8 cellular contexts compared by ENCODE assay signal in genomic region chr15:90903733-90904536, GRCh38. TPM values are rescaled to one million over a fixed set of nuclear protein-coding genes. Genes with fewer than 3 reads are reported as not detected.
DNase-seq lines count a peak whose midpoint lies in the region; ATAC-seq and TF ChIP-seq lines count a peak whose summit lies in the region.

No MANE protein-coding gene starts in this region.

- H3K27me3 ChIP-seq in trophoblast cell (ENCODE audit: insufficient read depth, low read length), result no peaks in the 10 kb centered on the region

- TF ChIP-seq CTCF in foreskin fibroblast (IDR thresholded peaks at IDR 0.05; ENCODE audit: low read depth, low read length) (no peak), omental fat pad (IDR thresholded peaks at IDR 0.05) (no peak)

- H4K8ac ChIP-seq in trophoblast cell (ENCODE audit: low read depth, low read length), result no peak overlapping the region

- H3K9me3 ChIP-seq in trophoblast cell (ENCODE audit: insufficient read depth, low read depth, low read length), result no peaks in the 10 kb centered on the region

- peak overlapping the region; percentile 75 for H3K27ac Mint-ChIP-seq in activated naive CD4-positive, alpha-beta T cell treated with anti-CD3 and anti-CD28 coated beads for 36 hours
- peak overlapping the region; percentile 76 to 85 for H3K27ac Mint-ChIP-seq in T-cell

- H3K9me3 Mint-ChIP-seq in activated naive CD4-positive, alpha-beta T cell treated with anti-CD3 and anti-CD28 coated beads for 36 hours, result no peaks in the 10 kb centered on the region
- H3K9me3 Mint-ChIP-seq in T-cell, result no peaks in the 10 kb centered on the region

- no peak overlapping the region for H3K27ac ChIP-seq in trophoblast cell (ENCODE audit: low read depth, low read length)

- H3K36me3 Mint-ChIP-seq in activated naive CD4-positive, alpha-beta T cell treated with anti-CD3 and anti-CD28 coated beads for 36 hours (ENCODE audit: low read depth), result peaks cover 29% of the 10 kb centered on the region
- H3K36me3 Mint-ChIP-seq in T-cell, result peaks cover 29% of the 10 kb centered on the region

- no peak overlapping the region for H4K12ac ChIP-seq in trophoblast cell (ENCODE audit: low read depth, low read length)

- H3K4me2 ChIP-seq in trophoblast cell (ENCODE audit: low read length), result peak overlapping the region; percentile 82

- H3K4me1 ChIP-seq in trophoblast cell (ENCODE audit: control insufficient read depth in 1 of 2, insufficient read depth in 2 of 2, low read length in 2 of 2), result peaks cover 5 to 9% of the 10 kb centered on the region in 2 experiments

- H3K36me3 ChIP-seq in trophoblast cell (ENCODE audit: control insufficient read depth in 1 of 2, insufficient read depth in 2 of 2, low read length in 2 of 2), result peaks cover 22 to 25% of the 10 kb centered on the region in 2 experiments

- no peak overlapping the region for H2AK5ac ChIP-seq in trophoblast cell (ENCODE audit: low read length)

- H3K4me3 Mint-ChIP-seq in activated naive CD4-positive, alpha-beta T cell treated with anti-CD3 and anti-CD28 coated beads for 36 hours, result peak overlapping the region; percentile 78
- peak overlapping the region; percentile 79 to 87 (median 79) for H3K4me3 Mint-ChIP-seq in T-cell

- H3K79me2 ChIP-seq in trophoblast cell (ENCODE audit: control insufficient read depth, insufficient read depth, low read length, poor library complexity), result peaks cover 2% of the 10 kb centered on the region

- no peak for DNase-seq in activated naive CD4-positive, alpha-beta T cell treated with anti-CD3 and anti-CD28 coated beads for 36 hours
- no peak for DNase-seq in activated naive CD4-positive, alpha-beta T cell treated with anti-CD3 and anti-CD28 coated beads, Interleukin-2, amount 50 U/mL, for 16 hours
- DNase-seq in T-cell (no peak), foreskin fibroblast (peak in 1 of 2 donors; percentile 14), trophoblast cell (peak in 1 of 2 donors; percentile 23), hippocampal formation (lab: John Stamatoyannopoulos, UW) (no peak), omental fat pad (ENCODE audit: low spot score) (no peak)
- no peak for DNase-seq in stimulated activated CD8-positive, alpha-beta memory T cell treated with anti-CD3 and anti-CD28 coated beads, Interleukin-4, amount 100 ng/mL, for 48 hours

- H4K91ac ChIP-seq in trophoblast cell (ENCODE audit: low read depth, low read length), result no peak overlapping the region

- intact Hi-C loops in activated naive CD4-positive, alpha-beta T cell treated with anti-CD3 and anti-CD28 coated beads for 36 hours (cut with micrococcal nuclease), result loop anchor here (1.0 to 5.0 kb wide), 3 partner anchors 31 to 118 kb away; partner anchors contain the start of genes PRC1 and VPS33B

- H3K4me1 Mint-ChIP-seq in activated naive CD4-positive, alpha-beta T cell treated with anti-CD3 and anti-CD28 coated beads for 36 hours (ENCODE audit: low read depth), result peaks cover 27% of the 10 kb centered on the region
- peaks cover 24 to 27% (median 27%) of the 10 kb centered on the region in 3 donors for H3K4me1 Mint-ChIP-seq in T-cell

- H3K27me3 Mint-ChIP-seq in activated naive CD4-positive, alpha-beta T cell treated with anti-CD3 and anti-CD28 coated beads for 36 hours (ENCODE audit: low read depth), result no peaks in the 10 kb centered on the region
- no peaks in the 10 kb centered on the region for H3K27me3 Mint-ChIP-seq in T-cell

- H3K4ac ChIP-seq in trophoblast cell (ENCODE audit: low read depth, low read length), result no peak overlapping the region

- H3K14ac ChIP-seq in trophoblast cell (ENCODE audit: low read length), result no peak overlapping the region

- H2BK12ac ChIP-seq in trophoblast cell (ENCODE audit: low read length), result no peak overlapping the region

- H2BK5ac ChIP-seq in trophoblast cell (ENCODE audit: low read depth, low read length, poor library complexity), result no peak overlapping the region

- peak overlapping the region; percentile 70 to 77 for H3K4me3 ChIP-seq in foreskin fibroblast (ENCODE audit: low read depth in 1 of 2, low read length in 2 of 2)
- H3K4me3 ChIP-seq in trophoblast cell (ENCODE audit: low read depth, low read length), result no peak overlapping the region

- WGBS in trophoblast cell (ENCODE audit: extremely low coverage, insufficient coverage, insufficient read length), result no CpG with 5 or more reads among the region's 18 CpGs

- POLR2A ChIA-PET in T-cell (lab: Charles Lee), result interaction anchor here (0.5 to 1.0 kb wide), 7 partner anchors 18 to 870 kb away, joined by 3 to 10 read pairs (median 4); partner anchors contain the start of gene RCCD1 (in 1 of the 2)

- peaks cover 4% of the 10 kb centered on the region for H3K79me1 ChIP-seq in trophoblast cell (ENCODE audit: low read length)

- ATAC-seq in T-cell (replicated peaks in 1 of 4) (no peak), omental fat pad (ENCODE audit: low FRiP score) (no peak)

- no peak overlapping the region for H2BK120ac ChIP-seq in trophoblast cell (ENCODE audit: insufficient read depth, low read length, poor library complexity)

- CTCF ChIA-PET in activated naive CD4-positive, alpha-beta T cell treated with anti-CD3 and anti-CD28 coated beads for 36 hours (lab: Charles Lee), result interaction anchor here (1.0 to 8.1 kb wide), 6 partner anchors 11 to 256 kb away, joined by 4 to 169 read pairs (median 4); partner anchors contain the start of genes HDDC3 and UNC45A
- CTCF ChIA-PET in T-cell (lab: Charles Lee), result interaction anchor here (0.6 to 4.7 kb wide), 6 partner anchors 25 to 423 kb away, joined by 3 to 78 read pairs (median 5); partner anchors contain the start of genes HDDC3 (in 2 of the 2) and UNC45A (in 1 of the 2)

- H3K23ac ChIP-seq in trophoblast cell (ENCODE audit: low read length), result no peak overlapping the region

- H3K18ac ChIP-seq in trophoblast cell (ENCODE audit: low read length), result no peak overlapping the region

- no peak overlapping the region for H2AFZ ChIP-seq in trophoblast cell (ENCODE audit: insufficient read depth, low read length, poor library complexity)

- H3K9ac ChIP-seq in trophoblast cell (ENCODE audit: low read length), result no peak overlapping the region

RNA-seq across cellular contexts. Expression of gene MAN2A2, which starts 0.8 kb away (rescaled TPM):
- total RNA-seq in activated naive CD4-positive, alpha-beta T cell treated with anti-CD3 and anti-CD28 coated beads for 36 hours, result 100 to 1,000 TPM; 139 to 141 TPM
- total RNA-seq in T-cell (100 to 1,000 TPM; 119 to 158 (median 142) TPM), omental fat pad (10 to 100 TPM; 32.9 to 90.3 (median 66.4) TPM)
- 21.0 and 22.3 TPM in 2 replicates for polyA plus RNA-seq in trophoblast cell (2013)

RNA-seq across cellular contexts. Expression of gene FES, which starts 19.6 kb away (rescaled TPM):
- 10 to 100 TPM; 22.6 to 24.2 TPM for total RNA-seq in activated naive CD4-positive, alpha-beta T cell treated with anti-CD3 and anti-CD28 coated beads for 36 hours
- total RNA-seq in T-cell (1 to 10 TPM; 3.2 to 5.2 (median 4.3) TPM), omental fat pad (100 to 1,000 TPM in 1 of 4 donors, 10 to 100 TPM in 3; 57.0 to 146 (median 77.2) TPM)
- 11.0 and 11.7 TPM in 2 replicates for polyA plus RNA-seq in trophoblast cell (2013)

RNA-seq across cellular contexts. Expression of gene HDDC3, which starts 28.4 kb away (rescaled TPM):
- 10 to 100 TPM; 49.8 to 51.3 TPM for total RNA-seq in activated naive CD4-positive, alpha-beta T cell treated with anti-CD3 and anti-CD28 coated beads for 36 hours
- total RNA-seq in T-cell (10 to 100 TPM; 14.4 to 28.6 (median 26.2) TPM), omental fat pad (10 to 100 TPM; 11.2 to 27.3 (median 18.0) TPM)
- 6.9 and 7.4 TPM in 2 replicates for polyA plus RNA-seq in trophoblast cell (2013)

RNA-seq across cellular contexts. Expression of gene UNC45A, which starts 31.1 kb away (rescaled TPM):
- total RNA-seq in activated naive CD4-positive, alpha-beta T cell treated with anti-CD3 and anti-CD28 coated beads for 36 hours, result 10 to 100 TPM; 69.9 to 70.8 TPM
- total RNA-seq in T-cell (10 to 100 TPM; 39.4 to 80.3 (median 72.2) TPM), omental fat pad (10 to 100 TPM; 40.8 to 61.5 (median 48.8) TPM)
- polyA plus RNA-seq in trophoblast cell (2013), result 32.0 and 33.0 TPM in 2 replicates

RNA-seq across cellular contexts. Expression of gene FURIN, which starts 35.5 kb away (rescaled TPM):
- 100 to 1,000 TPM; 443 to 448 TPM for total RNA-seq in activated naive CD4-positive, alpha-beta T cell treated with anti-CD3 and anti-CD28 coated beads for 36 hours
- total RNA-seq in T-cell (10 to 100 TPM; 52.8 to 74.0 (median 61.4) TPM), omental fat pad (100 to 1,000 TPM in 2 of 4 donors, 10 to 100 TPM in 2; 58.7 to 121 (median 92.3) TPM)
- polyA plus RNA-seq in trophoblast cell (2013), result 241 and 261 TPM in 2 replicates
